ENCODE assay signal across 21 cellular contexts in the genomic region with DNA sequence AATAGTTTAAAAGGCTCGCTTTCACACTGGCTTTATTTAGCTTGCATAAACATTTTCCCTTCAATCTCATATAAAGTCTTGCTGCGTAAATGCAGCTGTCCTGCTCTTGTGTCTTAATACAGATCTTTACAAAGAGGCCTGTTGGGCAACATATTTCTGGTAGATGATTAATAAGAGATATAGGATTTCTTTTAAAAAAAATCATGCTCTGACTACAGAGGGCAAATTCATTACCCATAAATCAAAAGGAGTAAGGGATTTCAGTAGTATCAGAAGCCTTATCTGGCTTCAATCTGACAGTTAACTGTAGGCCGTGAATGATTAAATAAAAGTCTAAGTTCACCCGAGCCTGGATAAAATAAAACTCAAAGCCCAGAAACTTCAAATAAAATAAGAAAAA.
"Had no signal": no experiment of that assay in that cellular context is flagged by ENCODE, and none has a peak within 500 bp of the region (broad histone marks: within the 10 kb centered on the region; RNA-seq: fewer than 3 reads in every experiment).

No MANE protein-coding gene starts in this region.

- H3K9me3 Mint-ChIP-seq: natural killer cell had no signal

- H3K4me1 Mint-ChIP-seq: memory B cell had no signal

- H3K36me3 ChIP-seq: gastrocnemius medialis, tibial artery, WERI-Rb-1 had no signal

- H3K4me3 ChIP-seq: gastrocnemius medialis, tibial artery had no signal

- H3K27me3 Mint-ChIP-seq: activated CD4-positive, alpha-beta memory T cell treated with anti-CD3 and anti-CD28 coated beads for 36 hours; activated naive CD8-positive, alpha-beta T cell; memory B cell had no signal

- H3K27me3 ChIP-seq: gastrocnemius medialis, tibial artery had no signal

- H3K4me3 Mint-ChIP-seq: activated CD4-positive, alpha-beta memory T cell treated with anti-CD3 and anti-CD28 coated beads for 36 hours; activated naive CD8-positive, alpha-beta T cell; memory B cell; natural killer cell had no signal

- H3K27ac ChIP-seq: gastrocnemius medialis, tibial artery, WERI-Rb-1 had no signal

- FAIRE-seq: endometrium, urothelium cell line had no signal

- H3K36me3 Mint-ChIP-seq: activated CD4-positive, alpha-beta memory T cell treated with anti-CD3 and anti-CD28 coated beads for 36 hours; memory B cell; natural killer cell had no signal

- H3K4me1 ChIP-seq: gastrocnemius medialis had no signal

- DNase-seq: activated CD4-positive, alpha-beta memory T cell treated with anti-CD3 and anti-CD28 coated beads for 36 hours; activated T-cell treated with anti-CD3 and anti-CD28 coated beads for 4 hours; anterior cingulate cortex; cortex of kidney; erythroblast; gastrocnemius medialis; head of caudate nucleus; natural killer cell; stimulated activated CD4-positive, alpha-beta T cell treated with anti-CD3 and anti-CD28 coated beads, Interleukin-12 subunit alpha, Interleukin-12 subunit beta, amount 100 ng/mL, for 4 hours; stimulated activated CD4-positive, alpha-beta T cell treated with anti-CD3 and anti-CD28 coated beads, Interleukin-1b, Interleukin-23, amount 100 ng/mL, for 48 hours; stimulated activated CD8-positive, alpha-beta memory T cell treated with anti-CD3 and anti-CD28 coated beads, Interleukin-4, amount 100 ng/mL, for 48 hours; stimulated activated naive CD4-positive, alpha-beta T cell; substantia nigra; SW 1271; T-helper 2 cell; tibial artery; WERI-Rb-1 had no signal

- H3K27ac Mint-ChIP-seq: activated CD4-positive, alpha-beta memory T cell treated with anti-CD3 and anti-CD28 coated beads for 36 hours; activated naive CD8-positive, alpha-beta T cell; memory B cell; natural killer cell had no signal

- H3K9me3 ChIP-seq: gastrocnemius medialis, tibial artery had no signal

- ATAC-seq: gastrocnemius medialis, natural killer cell had no signal
